Comparison of ENCODE assay signal across 34 cellular contexts in the genomic region with DNA sequence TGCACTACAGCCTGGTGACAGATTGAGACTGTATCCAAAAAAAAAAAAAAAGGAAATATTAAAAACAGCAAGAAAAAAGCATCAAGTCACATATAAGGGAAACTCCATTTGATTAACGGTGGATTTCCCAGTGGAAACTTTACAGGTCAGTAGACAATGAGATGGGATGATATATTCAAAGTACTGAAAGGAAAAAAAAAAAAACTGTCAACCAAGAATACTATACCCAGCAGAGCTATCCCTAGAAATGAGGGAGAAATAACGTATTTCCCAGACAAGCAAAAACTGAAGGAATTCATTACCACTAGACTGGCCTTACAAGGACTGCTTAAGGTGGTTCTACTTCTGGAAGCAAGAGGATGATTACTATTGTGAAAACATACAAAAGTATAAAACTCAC.
"Had no signal": no experiment of that assay in that cellular context is flagged by ENCODE, and none has a peak within 500 bp of the region (broad histone marks: within the 10 kb centered on the region; RNA-seq: fewer than 3 reads in every experiment).

No MANE protein-coding gene starts in this region.

- H3K36me3 ChIP-seq: MG63 had no signal

- H3K27ac ChIP-seq: KMS-11 had no signal

- H3K4me3 ChIP-seq: MG63 had no signal

- DNase-seq: Kasumi-1, MG63, MM.1S, MV-4-11, NCI-H1048, NCI-H1092, NCI-H1092 treated with DMSO at 0.1 percent for 48 hours, NCI-H1105, NCI-H1105 treated with DMSO at 0.1 percent for 48 hours, NCI-H1417, NCI-H1417 treated with DMSO at 0.1 percent for 48 hours, NCI-H1436, NCI-H1436 treated with DMSO at 0.1 percent for 48 hours, NCI-H146, NCI-H1694, NCI-H1694 treated with DMSO at 0.1 percent for 48 hours, NCI-H187, NCI-H187 treated with DMSO at 0.1 percent for 48 hours, NCI-H1930, NCI-H2029, NCI-H2029 treated with DMSO at 0.1 percent for 48 hours, NCI-H2081, NCI-H2081 treated with DMSO at 0.1 percent for 48 hours, NCI-H2107, NCI-H2171, NCI-H2171 treated with DMSO at 0.1 percent for 48 hours, NCI-H2227 treated with DMSO at 0.1 percent for 48 hours, NCI-H226, NCI-H345, NCI-H446, NCI-H446 treated with DMSO at 0.1 percent for 48 hours, NCI-H510A, NCI-H510A treated with DMSO at 0.1 percent for 48 hours had no signal

- H3K4me2 ChIP-seq: KMS-11 had no signal

- H3K9me3 ChIP-seq: MG63 had no signal

- H3K27me3 ChIP-seq: MG63 had no signal

- H3K9ac ChIP-seq: KMS-11 had no signal
